Comparison of ENCODE assay signal across 16 cellular contexts in genomic region chr9:93908591-93909241, GRCh38. TPM values are rescaled to one million over a fixed set of nuclear protein-coding genes. Genes with fewer than 3 reads are reported as not detected.
DNase-seq lines count a peak whose midpoint lies in the region; ATAC-seq, FAIRE-seq and TF ChIP-seq lines count a peak whose summit lies in the region.
"Had no signal": no experiment of that assay in that cellular context is flagged by ENCODE, and none has a peak within 500 bp of the region (broad histone marks: within the 10 kb centered on the region; RNA-seq: fewer than 3 reads in every experiment).

No MANE protein-coding gene starts in this region.

- H3K4me3 Mint-ChIP-seq in activated naive CD4-positive, alpha-beta T cell treated with anti-CD3 and anti-CD28 coated beads, Interleukin-2, amount 10 ng/mL, durations not matched to agents 7 days and 5 days: no peak overlapping the region
- H3K4me3 Mint-ChIP-seq in activated naive CD8-positive, alpha-beta T cell treated with anti-CD3 and anti-CD28 coated beads, Interleukin-2, amount 50 U/mL, for 24 hours: no peak overlapping the region
- H3K4me3 Mint-ChIP-seq: stimulated activated naive B cell treated with anti-CD40 and anti-IgM and Interleukin-4, amounts not matched to agents 10 μg/mL and 1 μg/mL and 100 μg/mL, for 72 hours had no signal

- no peak overlapping the region for H3K4me3 ChIP-seq in stomach
- no peak overlapping the region for H3K4me3 ChIP-seq in esophagus squamous epithelium
- H3K4me3 ChIP-seq: BLaER1 had no signal

- H3K27ac Mint-ChIP-seq in activated naive CD4-positive, alpha-beta T cell treated with anti-CD3 and anti-CD28 coated beads, Interleukin-2, amount 10 ng/mL, durations not matched to agents 7 days and 5 days: peak overlapping the region; percentile 37
- H3K27ac Mint-ChIP-seq in activated naive CD4-positive, alpha-beta T cell treated with anti-CD3 and anti-CD28 coated beads, Interleukin-2, amount 50 U/mL, for 72 hours: no peak overlapping the region
- no peak overlapping the region for H3K27ac Mint-ChIP-seq in activated naive CD8-positive, alpha-beta T cell treated with anti-CD3 and anti-CD28 coated beads, Interleukin-2, amount 50 U/mL, for 24 hours
- H3K27ac Mint-ChIP-seq: stimulated activated naive B cell treated with anti-CD40 and anti-IgM and Interleukin-4, amounts not matched to agents 10 μg/mL and 1 μg/mL and 100 μg/mL, for 72 hours had no signal

- H3K4me1 ChIP-seq in stomach (peaks cover 11 to 45% (median 25%) of the 10 kb centered on the region in 4 donors), esophagus squamous epithelium (peaks cover 6 to 20% (median 14%) of the 10 kb centered on the region in 3 donors)

- H3K36me3 Mint-ChIP-seq in activated naive CD4-positive, alpha-beta T cell treated with anti-CD3 and anti-CD28 coated beads, Interleukin-2, amount 10 ng/mL, durations not matched to agents 7 days and 5 days: no peaks in the 10 kb centered on the region
- no peaks in the 10 kb centered on the region for H3K36me3 Mint-ChIP-seq in activated naive CD4-positive, alpha-beta T cell treated with anti-CD3 and anti-CD28 coated beads, Interleukin-2, amount 50 U/mL, for 72 hours
- H3K36me3 Mint-ChIP-seq in activated naive CD8-positive, alpha-beta T cell treated with anti-CD3 and anti-CD28 coated beads, Interleukin-2, amount 50 U/mL, for 24 hours (ENCODE audit: low read depth): no peaks in the 10 kb centered on the region
- H3K36me3 Mint-ChIP-seq: stimulated activated naive B cell treated with anti-CD40 and anti-IgM and Interleukin-4, amounts not matched to agents 10 μg/mL and 1 μg/mL and 100 μg/mL, for 72 hours had no signal

- peaks cover 45% of the 10 kb centered on the region for H3K27me3 Mint-ChIP-seq in activated naive CD4-positive, alpha-beta T cell treated with anti-CD3 and anti-CD28 coated beads, Interleukin-2, amount 10 ng/mL, durations not matched to agents 7 days and 5 days
- peaks cover 8% of the 10 kb centered on the region for H3K27me3 Mint-ChIP-seq in activated naive CD8-positive, alpha-beta T cell treated with anti-CD3 and anti-CD28 coated beads, Interleukin-2, amount 50 U/mL, for 24 hours

- H3K9me3 ChIP-seq in stomach (no peaks in the 10 kb centered on the region), esophagus squamous epithelium (no peaks in the 10 kb centered on the region)
- H3K9me3 ChIP-seq: BLaER1 had no signal

- DNase-seq in activated naive CD4-positive, alpha-beta T cell treated with anti-CD3 and anti-CD28 coated beads, Interleukin-2, amount 10 ng/mL, durations not matched to agents 7 days and 5 days: peak; percentile 42
- no peak for DNase-seq in activated naive CD4-positive, alpha-beta T cell treated with anti-CD3 and anti-CD28 coated beads, Interleukin-2, amount 50 U/mL, for 72 hours (ENCODE audit: low spot score in 2 of 2)
- DNase-seq in NCI-H146 treated with DMSO at 0.1 percent for 48 hours (lab: John Stamatoyannopoulos, UW; ENCODE audit: unreplicated experiment): peak; percentile 35
- peak; percentile 13 for DNase-seq in activated naive CD8-positive, alpha-beta T cell treated with anti-CD3 and anti-CD28 coated beads, Interleukin-2, amount 50 U/mL, for 24 hours
- DNase-seq in stomach: peak; percentile 29
- no peak for DNase-seq in GM12892 (ENCODE audit: insufficient read length)
- no peak for DNase-seq in esophagus squamous epithelium (lab: John Stamatoyannopoulos, UW)
- DNase-seq: anterior cingulate cortex; IMR-90; stimulated activated naive B cell treated with anti-CD40 and anti-IgM and Interleukin-4, amounts not matched to agents 10 μg/mL and 1 μg/mL and 100 μg/mL, for 72 hours; T-helper 2 cell had no signal

- H3K27ac ChIP-seq in stomach (peak overlapping the region in 1 of 5 donors; percentile 22), esophagus squamous epithelium (no peak overlapping the region)
- H3K27ac ChIP-seq: BLaER1 had no signal

- H3K4me1 Mint-ChIP-seq in activated naive CD4-positive, alpha-beta T cell treated with anti-CD3 and anti-CD28 coated beads, Interleukin-2, amount 10 ng/mL, durations not matched to agents 7 days and 5 days: peaks cover 18% of the 10 kb centered on the region
- H3K4me1 Mint-ChIP-seq in activated naive CD8-positive, alpha-beta T cell treated with anti-CD3 and anti-CD28 coated beads, Interleukin-2, amount 50 U/mL, for 24 hours: peaks cover 2% of the 10 kb centered on the region

- TF ChIP-seq POLR2A in stomach (IDR thresholded peaks at IDR 0.05) (no peak), GM12892 (IDR thresholded peaks at IDR 0.05; ENCODE audit: low read depth, low read length) (no peak), esophagus squamous epithelium (IDR thresholded peaks at IDR 0.05) (no peak)

- no peak for FAIRE-seq in GM12892 (lab: Jason Lieb, UNC)
- FAIRE-seq: frontal cortex had no signal

- intact Hi-C loops in stomach (cut with DNase I; ENCODE audit: low total_unique reads): no loop called here
- intact Hi-C loops in esophagus squamous epithelium (cut with DNase I): no loop called here

- WGBS in stomach, 5 donors: 26 to 35% (median 32%) methylated on average over 15 of the region's 15 CpGs
- 58 to 87% methylated on average over 3 to 8 of the region's 15 CpGs for WGBS in esophagus squamous epithelium, 2 donors

- H3K9me3 Mint-ChIP-seq in activated naive CD4-positive, alpha-beta T cell treated with anti-CD3 and anti-CD28 coated beads, Interleukin-2, amount 10 ng/mL, durations not matched to agents 7 days and 5 days: no peaks in the 10 kb centered on the region
- no peaks in the 10 kb centered on the region for H3K9me3 Mint-ChIP-seq in activated naive CD4-positive, alpha-beta T cell treated with anti-CD3 and anti-CD28 coated beads, Interleukin-2, amount 50 U/mL, for 72 hours
- H3K9me3 Mint-ChIP-seq in activated naive CD8-positive, alpha-beta T cell treated with anti-CD3 and anti-CD28 coated beads, Interleukin-2, amount 50 U/mL, for 24 hours: no peaks in the 10 kb centered on the region
- H3K9me3 Mint-ChIP-seq: stimulated activated naive B cell treated with anti-CD40 and anti-IgM and Interleukin-4, amounts not matched to agents 10 μg/mL and 1 μg/mL and 100 μg/mL, for 72 hours had no signal

- TF ChIP-seq EP300 in stomach (IDR thresholded peaks at IDR 0.05): no peak

- H3K36me3 ChIP-seq in stomach (no peaks in the 10 kb centered on the region), esophagus squamous epithelium (no peaks in the 10 kb centered on the region)
- H3K36me3 ChIP-seq: BLaER1 had no signal

- no peak for ATAC-seq in activated naive CD4-positive, alpha-beta T cell treated with anti-CD3 and anti-CD28 coated beads, Interleukin-2, amount 50 U/mL, for 72 hours
- peak; percentile 17 for ATAC-seq in activated naive CD8-positive, alpha-beta T cell treated with anti-CD3 and anti-CD28 coated beads, Interleukin-2, amount 50 U/mL, for 24 hours
- no peak for ATAC-seq in HG02588 (IDR thresholded peaks at IDR 0.05; ENCODE audit: unreplicated experiment)
- ATAC-seq: HCT116, left lobe of liver had no signal

- H3K27me3 ChIP-seq in stomach: peaks cover 0 to 10% (median 3%) of the 10 kb centered on the region in 3 donors
- peaks cover 0 to 74% (median 0%) of the 10 kb centered on the region in 4 donors for H3K27me3 ChIP-seq in esophagus squamous epithelium
- H3K27me3 ChIP-seq: BLaER1 had no signal

- TF ChIP-seq CTCF in stomach (IDR thresholded peaks at IDR 0.05): peak in 1 of 7 experiments; percentile 36
- TF ChIP-seq CTCF in esophagus squamous epithelium (IDR thresholded peaks at IDR 0.05): no peak

- CTCF ChIA-PET in activated naive CD4-positive, alpha-beta T cell treated with anti-CD3 and anti-CD28 coated beads, Interleukin-2, amount 10 ng/mL, durations not matched to agents 7 days and 5 days (lab: Charles Lee): interaction anchor here (0.8 to 1.2 kb wide), 5 partner anchors 10 to 84 kb away, joined by 3 read pairs; no protein-coding TSS in a partner anchor

RNA-seq across cellular contexts. Expression of gene BARX1, which starts 46.4 kb away (rescaled TPM):
- 1 to 10 TPM in 1 of 2 donors, not detected in 1; 9.1 TPM for total RNA-seq in activated naive CD4-positive, alpha-beta T cell treated with anti-CD3 and anti-CD28 coated beads, Interleukin-2, amount 50 U/mL, for 72 hours
- 100 to 1,000 TPM in 1 of 5 donors, 10 to 100 TPM in 3, not detected in 1; 42.0 to 213 (median 70.4) TPM for total RNA-seq in stomach
- 100 to 1,000 TPM; 141 to 256 (median 151) TPM for polyA plus RNA-seq in stomach
- polyA plus RNA-seq in GM12892 (2012; ENCODE audit: missing spikeins): not detected
- not detected for total RNA-seq in esophagus squamous epithelium
- total RNA-seq: frontal cortex, IMR-90, left lobe of liver had no signal
- polyA plus RNA-seq: IMR-90 had no signal

Comparison
In these comparisons a context has a peak if more than half of its experiments do, and no peak if none do; other contexts are left out.
1. DNase-seq: peak in activated naive CD4-positive, alpha-beta T cell treated with anti-CD3 and anti-CD28 coated beads, Interleukin-2, amount 10 ng/mL, durations not matched to agents 7 days and 5 days (single experiment), NCI-H146 treated with DMSO at 0.1 percent for 48 hours (single experiment), activated naive CD8-positive, alpha-beta T cell treated with anti-CD3 and anti-CD28 coated beads, Interleukin-2, amount 50 U/mL, for 24 hours (single experiment) and stomach (single experiment); none in activated naive CD4-positive, alpha-beta T cell treated with anti-CD3 and anti-CD28 coated beads, Interleukin-2, amount 50 U/mL, for 72 hours (0 of 2), GM12892 (single experiment) and esophagus squamous epithelium (single experiment).